ENCODE assay signal across 12 cellular contexts in the genomic region with DNA sequence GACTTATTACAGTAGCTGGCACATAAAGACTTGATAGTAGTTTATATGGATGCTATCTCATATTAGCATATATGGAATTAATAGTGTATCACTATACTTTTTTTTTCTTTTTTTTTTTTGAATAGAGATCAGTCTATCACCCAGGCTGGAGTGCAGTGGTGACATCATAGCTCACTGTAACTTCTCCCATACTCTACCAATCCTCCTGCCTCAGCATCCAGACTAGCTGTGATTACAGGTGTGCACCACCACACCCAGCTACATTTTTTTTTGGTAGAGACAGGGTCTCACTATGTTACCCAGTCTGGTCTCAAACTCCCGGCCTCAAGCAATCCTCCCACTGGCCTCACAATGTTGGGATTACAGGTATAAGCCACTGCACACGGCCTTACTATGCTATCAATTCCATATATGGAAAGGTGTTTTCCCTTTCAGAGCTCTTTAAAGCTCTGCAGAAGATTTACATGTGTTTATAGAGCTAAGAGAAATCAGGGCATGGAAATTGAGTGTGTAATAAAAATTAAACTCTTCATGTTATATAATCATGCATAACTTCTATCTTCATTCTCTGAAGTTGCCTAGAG. TPM values are rescaled to one million over a fixed set of nuclear protein-coding genes. Genes with fewer than 3 reads are reported as not detected.
A peak's percentile ranks its signal among the peaks of the same experiment; 100 is the strongest.
DNase-seq lines count a peak whose midpoint lies in the region; ATAC-seq, FAIRE-seq and TF ChIP-seq lines count a peak whose summit lies in the region.
"Had no signal": no experiment of that assay in that cellular context is flagged by ENCODE, and none has a peak within 500 bp of the region (broad histone marks: within the 10 kb centered on the region; RNA-seq: fewer than 3 reads in every experiment).

No MANE protein-coding gene starts in this region.

- peak overlapping the region; percentile 92 for H3K4me3 Mint-ChIP-seq in activated T-cell treated with anti-CD3 and anti-CD28 coated beads, Interleukin-2, amount 50 U/mL, for 4 hours
- H3K4me3 Mint-ChIP-seq in central memory CD8-positive, alpha-beta T cell, result peak overlapping the region; percentile 90

- peaks cover 48% of the 10 kb centered on the region for H3K4me1 Mint-ChIP-seq in activated T-cell treated with anti-CD3 and anti-CD28 coated beads, Interleukin-2, amount 50 U/mL, for 4 hours (ENCODE audit: low read depth)
- H3K4me1 Mint-ChIP-seq in central memory CD8-positive, alpha-beta T cell, result peaks cover 32% of the 10 kb centered on the region

- no peak for FAIRE-seq in GM19239 (lab: Jason Lieb, UNC)
- FAIRE-seq: keratinocyte had no signal

- peaks cover 41% of the 10 kb centered on the region for H3K79me2 ChIP-seq in OCI-LY3 (ENCODE audit: low read length)
- H3K79me2 ChIP-seq in smooth muscle cell (ENCODE audit: low read depth), result peaks cover 22% of the 10 kb centered on the region

- H3K4me3 ChIP-seq in OCI-LY3 (ENCODE audit: low read length), result no peak overlapping the region
- H3K4me3 ChIP-seq in smooth muscle cell, result no peak overlapping the region
- H3K4me3 ChIP-seq in upper lobe of left lung, result no peak overlapping the region

- H3K4me1 ChIP-seq in OCI-LY3 (ENCODE audit: low read length) (peaks cover 20% of the 10 kb centered on the region), smooth muscle cell (ENCODE audit: low read depth) (peaks cover 20% of the 10 kb centered on the region), upper lobe of left lung (peaks cover 17 to 23% (median 22%) of the 10 kb centered on the region in 4 donors)

- no peak for TF ChIP-seq POLR2A in upper lobe of left lung (IDR thresholded peaks at IDR 0.05)

- H3K36me3 Mint-ChIP-seq in activated T-cell treated with anti-CD3 and anti-CD28 coated beads, Interleukin-2, amount 50 U/mL, for 4 hours (ENCODE audit: insufficient read depth), result peaks cover 12% of the 10 kb centered on the region
- peaks cover 12% of the 10 kb centered on the region for H3K36me3 Mint-ChIP-seq in central memory CD8-positive, alpha-beta T cell (ENCODE audit: insufficient read depth)

- no peaks in the 10 kb centered on the region for H3K9me3 ChIP-seq in OCI-LY3 (ENCODE audit: insufficient read depth, low read length)
- no peaks in the 10 kb centered on the region for H3K9me3 ChIP-seq in smooth muscle cell (replicated peaks; ENCODE audit: low read depth)
- H3K9me3 ChIP-seq in upper lobe of left lung, result no peaks in the 10 kb centered on the region

- H4K20me1 ChIP-seq in OCI-LY3 (ENCODE audit: insufficient read depth, low read length) (peaks cover 4% of the 10 kb centered on the region), smooth muscle cell (ENCODE audit: low read depth) (peaks cover 12% of the 10 kb centered on the region)

- H3K27me3 ChIP-seq in OCI-LY3 (ENCODE audit: low read depth, low read length) (no peaks in the 10 kb centered on the region), smooth muscle cell (ENCODE audit: low read depth) (no peaks in the 10 kb centered on the region), upper lobe of left lung (no peaks in the 10 kb centered on the region)

- peaks cover 23% of the 10 kb centered on the region for H3F3A ChIP-seq in smooth muscle cell (ENCODE audit: low read depth)

- H2AFZ ChIP-seq in OCI-LY3 (ENCODE audit: low read depth, low read length) (no peak overlapping the region), smooth muscle cell (ENCODE audit: low read depth) (no peak overlapping the region)

- H3K27ac Mint-ChIP-seq in central memory CD8-positive, alpha-beta T cell (ENCODE audit: low read depth), result peak overlapping the region; percentile 95

- H3K9me3 Mint-ChIP-seq in activated T-cell treated with anti-CD3 and anti-CD28 coated beads, Interleukin-2, amount 50 U/mL, for 4 hours, result no peaks in the 10 kb centered on the region
- H3K9me3 Mint-ChIP-seq in central memory CD8-positive, alpha-beta T cell, result no peaks in the 10 kb centered on the region

- ATAC-seq in activated T-cell treated with anti-CD3 and anti-CD28 coated beads, Interleukin-2, amount 50 U/mL, for 4 hours, result no peak
- ATAC-seq in central memory CD8-positive, alpha-beta T cell (replicated peaks; ENCODE audit: extremely low read depth, poor library complexity, severe bottlenecking), result no peak
- ATAC-seq in upper lobe of left lung (ENCODE audit: low FRiP score in 2 of 2), result no peak

- 65% methylated on average over 2 of the region's 2 CpGs for WGBS in smooth muscle cell (ENCODE audit: low lambda C conversion rate)
- WGBS in upper lobe of left lung, 2 donors, result 76 to 85% methylated on average over 2 of the region's 2 CpGs

- H3K27me3 Mint-ChIP-seq in activated T-cell treated with anti-CD3 and anti-CD28 coated beads, Interleukin-2, amount 50 U/mL, for 4 hours (ENCODE audit: low read depth), result no peaks in the 10 kb centered on the region
- H3K27me3 Mint-ChIP-seq in central memory CD8-positive, alpha-beta T cell, result no peaks in the 10 kb centered on the region

- DNase-seq in activated T-cell treated with anti-CD3 and anti-CD28 coated beads, Interleukin-2, amount 50 U/mL, for 4 hours, result no peak
- DNase-seq in activated T-cell treated with anti-CD3 and anti-CD28 coated beads, Interleukin-2, amount 50 U/mL, for 48 hours, result no peak
- DNase-seq in central memory CD8-positive, alpha-beta T cell (ENCODE audit: low spot score in 2 of 2), result no peak
- DNase-seq in smooth muscle cell (lab: John Stamatoyannopoulos, UW; ENCODE audit: unreplicated experiment) (no peak), upper lobe of left lung (no peak), LoVo (ENCODE audit: low spot score) (no peak), GM19239 (ENCODE audit: insufficient read length, low spot score) (no peak)
- DNase-seq: activated CD4-positive, CD25-positive, alpha-beta regulatory T cell treated with anti-CD3 and anti-CD28 coated beads, Interleukin-2, amount 50 U/mL, for 72 hours; NCI-H1436 treated with DMSO at 0.1 percent for 48 hours; occipital lobe had no signal

- TF ChIP-seq CTCF in OCI-LY3 (IDR thresholded peaks at IDR 0.05; ENCODE audit: low read depth, low read length) (no peak), smooth muscle cell (IDR thresholded peaks at IDR 0.05; ENCODE audit: borderline replicate concordance, insufficient read depth, poor library complexity, severe bottlenecking) (no peak), upper lobe of left lung (IDR thresholded peaks at IDR 0.05) (no peak)

- H3K36me3 ChIP-seq in OCI-LY3 (replicated peaks; ENCODE audit: low read depth, low read length) (peaks cover 19% of the 10 kb centered on the region), smooth muscle cell (ENCODE audit: low read depth) (peaks cover 6% of the 10 kb centered on the region), upper lobe of left lung (peaks cover 5 to 37% (median 14%) of the 10 kb centered on the region in 4 donors)

- no peak overlapping the region for H3K9ac ChIP-seq in OCI-LY3 (ENCODE audit: low read length)
- no peak overlapping the region for H3K9ac ChIP-seq in smooth muscle cell (ENCODE audit: low read depth)

- H3K4me2 ChIP-seq in OCI-LY3 (ENCODE audit: low read length) (peak overlapping the region; percentile 95; the same call in 1 of the 2 replicates), smooth muscle cell (peak overlapping the region; percentile 96)

- TF ChIP-seq EP300 in upper lobe of left lung (IDR thresholded peaks at IDR 0.05), result no peak

- H3K27ac ChIP-seq in OCI-LY3 (ENCODE audit: low read length) (peak overlapping the region; percentile 58; the same call in 1 of the 2 replicates), smooth muscle cell (ENCODE audit: low read depth) (peak overlapping the region; percentile 100), upper lobe of left lung (no peak overlapping the region)

RNA-seq across cellular contexts. Expression of gene TBK1, which starts 1.8 kb away (rescaled TPM):
- total RNA-seq in activated T-cell treated with anti-CD3 and anti-CD28 coated beads, Interleukin-2, amount 50 U/mL, for 4 hours, result 10 to 100 TPM; 15.1 to 20.5 (median 15.4) TPM
- total RNA-seq in smooth muscle cell (28.9 and 38.3 TPM in 2 replicates), upper lobe of left lung (10 to 100 TPM; 12.9 to 49.0 (median 16.7) TPM)
- 11.9 and 16.8 TPM in 2 replicates for polyA plus RNA-seq in smooth muscle cell

RNA-seq across cellular contexts. Expression of gene XPOT, which starts 46.0 kb away (rescaled TPM):
- total RNA-seq in activated T-cell treated with anti-CD3 and anti-CD28 coated beads, Interleukin-2, amount 50 U/mL, for 4 hours, result 100 to 1,000 TPM; 130 to 143 (median 132) TPM
- 70.7 and 74.7 TPM in 2 replicates for total RNA-seq in smooth muscle cell
- 42.9 and 45.5 TPM in 2 replicates for polyA plus RNA-seq in smooth muscle cell
- 10 to 100 TPM; 22.0 to 72.8 (median 32.8) TPM for total RNA-seq in upper lobe of left lung

RNA-seq across cellular contexts. Expression of gene C12orf56, which starts 59.6 kb away (rescaled TPM):
- not detected for total RNA-seq in activated T-cell treated with anti-CD3 and anti-CD28 coated beads, Interleukin-2, amount 50 U/mL, for 4 hours
- total RNA-seq in smooth muscle cell (0.40 and 1.1 TPM in 2 replicates), upper lobe of left lung (not detected)
- polyA plus RNA-seq in smooth muscle cell, result 0.67 TPM in 1 of 2 replicates, not detected in the other
- total RNA-seq: occipital lobe had no signal

Comparison
In these comparisons a context has a peak if more than half of its experiments do, and no peak if none do; other contexts are left out.
1. H3K27ac ChIP-seq: peak in OCI-LY3 (single experiment) and smooth muscle cell (single experiment); none in upper lobe of left lung (0 of 4).